Comparison of ENCODE assay signal across 21 cellular contexts in the genomic region with DNA sequence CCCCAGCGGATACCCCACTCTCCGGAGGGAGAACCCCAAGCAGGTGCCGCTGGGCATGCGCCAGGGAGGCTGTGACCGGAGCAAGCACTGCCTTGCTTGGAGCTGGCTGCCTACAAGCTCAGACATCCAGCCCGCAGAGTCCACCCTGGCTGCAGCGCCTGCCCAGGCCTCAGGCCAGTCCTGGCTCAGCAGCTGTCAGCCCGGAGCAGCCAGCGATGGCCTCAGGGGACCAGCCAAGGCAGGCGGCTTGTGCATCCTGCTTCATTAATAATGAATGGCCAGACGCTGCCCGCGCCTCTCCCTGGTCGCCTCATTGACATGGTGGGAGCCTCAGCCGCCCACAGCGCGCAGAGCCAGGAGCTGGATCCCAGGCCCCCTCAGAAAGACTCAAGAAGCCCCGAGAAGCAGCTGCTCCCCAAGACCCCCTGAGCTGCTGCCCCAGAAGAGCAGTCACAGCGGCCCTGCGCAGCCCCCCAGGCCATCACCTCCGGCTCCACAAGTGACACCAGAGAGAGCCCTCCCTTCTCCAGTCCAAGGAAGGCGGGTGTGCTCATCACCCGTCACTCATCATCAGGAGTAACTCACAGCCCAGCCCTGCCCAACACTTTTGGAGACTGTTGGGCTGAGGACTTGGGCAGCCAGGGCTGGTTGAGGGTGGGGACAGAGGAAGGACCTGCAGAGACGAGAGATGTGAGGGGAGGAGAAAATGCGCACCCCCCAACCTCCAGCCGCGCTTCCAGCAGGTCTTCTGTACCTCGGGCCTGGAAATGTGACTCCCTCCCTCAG. TPM values are rescaled to one million over a fixed set of nuclear protein-coding genes. Genes with fewer than 3 reads are reported as not detected.
DNase-seq lines count a peak whose midpoint lies in the region; ATAC-seq and TF ChIP-seq lines count a peak whose summit lies in the region.
"Had no signal": no experiment of that assay in that cellular context is flagged by ENCODE, and none has a peak within 500 bp of the region (broad histone marks: within the 10 kb centered on the region; RNA-seq: fewer than 3 reads in every experiment).

No MANE protein-coding gene starts in this region.

- 17 to 25% (median 19%) methylated on average over 25 to 28 of the region's 28 CpGs for WGBS in psoas muscle, 3 donors

- peaks cover 16% of the 10 kb centered on the region for H3K4me1 Mint-ChIP-seq in T-helper 17 cell
- H3K4me1 Mint-ChIP-seq: B cell, GM23338 had no signal

- H3K4me3 ChIP-seq in psoas muscle (no peak overlapping the region), HAP-1 (no peak overlapping the region)
- H3K4me3 ChIP-seq: GM12878, GM23338 had no signal

- no peak overlapping the region for H3K27ac ChIP-seq in psoas muscle
- H3K27ac ChIP-seq: 22Rv1 had no signal

- H3K9me3 ChIP-seq in T-helper 17 cell (ENCODE audit: control insufficient read depth, low read length, poor library complexity, severe bottlenecking), result no peaks in the 10 kb centered on the region
- H3K9me3 ChIP-seq in psoas muscle, result no peaks in the 10 kb centered on the region
- H3K9me3 ChIP-seq in HAP-1, result no peaks in the 10 kb centered on the region

- H3K27ac Mint-ChIP-seq in T-helper 17 cell, result peak overlapping the region; percentile 41
- H3K27ac Mint-ChIP-seq: B cell; CD4-positive, CD25-positive, alpha-beta regulatory T cell; GM23338; HFFc6 had no signal

- no peak overlapping the region for H3K4me3 Mint-ChIP-seq in T-helper 17 cell
- H3K4me3 Mint-ChIP-seq: B cell; CD4-positive, CD25-positive, alpha-beta regulatory T cell; GM23338; HFFc6 had no signal

- H3K27me3 ChIP-seq in psoas muscle (ENCODE audit: insufficient read depth in 3 of 3, low read length in 2 of 3) (peaks cover 0 to 35% (median 9%) of the 10 kb centered on the region in 3 donors), HAP-1 (ENCODE audit: low read depth) (no peaks in the 10 kb centered on the region)

- DNase-seq in NCI-H1092 (lab: John Stamatoyannopoulos, UW), result peak; percentile 66
- DNase-seq in NCI-H1092 treated with DMSO at 0.1 percent for 48 hours (lab: John Stamatoyannopoulos, UW), result no peak
- no peak for DNase-seq in T-helper 17 cell
- peak; percentile 51 for DNase-seq in left cardiac atrium
- peak; percentile 45 to 72 for DNase-seq in psoas muscle
- DNase-seq in HAP-1 (ENCODE audit: low spot score in 2 of 2), result no peak
- DNase-seq in NCI-H1417 treated with DMSO at 0.1 percent for 48 hours (lab: John Stamatoyannopoulos, UW), result no peak
- no peak for DNase-seq in SKM-1 (lab: John Stamatoyannopoulos, UW; ENCODE audit: unreplicated experiment)
- DNase-seq: Calu3; CD4-positive, CD25-positive, alpha-beta regulatory T cell; HFFc6; NCI-H1105 treated with DMSO at 0.1 percent for 48 hours; NCI-H1694 treated with DMSO at 0.1 percent for 48 hours; NCI-H2107; NCI-H510A treated with DMSO at 0.1 percent for 48 hours; NCI-H774; SIG-M5 had no signal

- H3K27me3 Mint-ChIP-seq in T-helper 17 cell, result no peaks in the 10 kb centered on the region
- H3K27me3 Mint-ChIP-seq: B cell; CD4-positive, CD25-positive, alpha-beta regulatory T cell had no signal

- H3K4me1 ChIP-seq in psoas muscle (no peaks in the 10 kb centered on the region), HAP-1 (no peaks in the 10 kb centered on the region)

- ATAC-seq in T-helper 17 cell (no peak), left cardiac atrium (peak; percentile 53 to 86), psoas muscle (peak in 1 of 4 donors; percentile 64)
- ATAC-seq: GM12878 had no signal

- no peaks in the 10 kb centered on the region for H3K36me3 Mint-ChIP-seq in T-helper 17 cell (ENCODE audit: low read depth)

- TF ChIP-seq CTCF in psoas muscle (IDR thresholded peaks at IDR 0.05), result no peak

- H3K36me3 ChIP-seq in psoas muscle (ENCODE audit: insufficient read depth in 1 of 2, low read depth in 1 of 2) (no peaks in the 10 kb centered on the region), HAP-1 (replicated peaks) (no peaks in the 10 kb centered on the region)

- intact Hi-C loops in left cardiac atrium (cut with DNase I), result no loop called here
- intact Hi-C loops in psoas muscle (cut with DNase I), result no loop called here

- in situ Hi-C loops in HAP-1 (cut with MboI; ENCODE audit: low sequenced_read_pairs), result no loop called here

RNA-seq across cellular contexts. Expression of gene KCNAB2, which starts 19.6 kb away (rescaled TPM):
- total RNA-seq in T-helper 17 cell, result 100 to 1,000 TPM; 203 to 207 TPM
- 10 to 100 TPM; 13.2 to 14.7 TPM for total RNA-seq in left cardiac atrium
- total RNA-seq in psoas muscle, result 1 to 10 TPM; 2.1 to 8.8 (median 3.6) TPM
- polyA plus RNA-seq in psoas muscle, result 1 to 10 TPM in 2 of 3 donors, under 1 TPM in 1; 0.86 to 1.7 (median 1.6) TPM

Comparison
In these comparisons a context has a peak if more than half of its experiments do, and no peak if none do; other contexts are left out.
1. DNase-seq: peak in NCI-H1092 (single experiment), left cardiac atrium (single experiment) and psoas muscle (2 of 2); none in NCI-H1092 treated with DMSO at 0.1 percent for 48 hours (single experiment), T-helper 17 cell (0 of 3), HAP-1 (0 of 2), NCI-H1417 treated with DMSO at 0.1 percent for 48 hours (single experiment) and SKM-1 (single experiment).
2. RNA of gene KCNAB2, which starts 19.6 kb away (total RNA-seq): 203 to 207 TPM in T-helper 17 cell; 13.2 to 14.7 TPM in left cardiac atrium and 2.1 to 8.8 TPM in psoas muscle; every median in the first group is over 10 times any median in the second.